In genomic region chr10:131909929-131910328, GRCh38 we compare ENCODE assay signal across 27 cellular contexts.
"Had no signal": no experiment of that assay in that cellular context is flagged by ENCODE, and none has a peak within 500 bp of the region (broad histone marks: within the 10 kb centered on the region; RNA-seq: fewer than 3 reads in every experiment).

No MANE protein-coding gene starts in this region.

- H3K9ac ChIP-seq: neural progenitor cell had no signal

- DNase-seq: activated CD4-positive, alpha-beta T cell treated with anti-CD3 and anti-CD28 coated beads for 48 hours; activated CD4-positive, alpha-beta T cell treated with anti-CD3 and anti-CD28 coated beads, Interleukin-2, amount 50 U/mL, for 48 hours; activated CD8-positive, alpha-beta memory T cell treated with anti-CD3 and anti-CD28 coated beads for 24 hours; activated gamma-delta T cell; activated naive CD8-positive, alpha-beta T cell treated with anti-CD3 and anti-CD28 coated beads, Interleukin-2, amount 10 ng/mL, durations not matched to agents 7 days and 5 days; amniotic stem cell; brain microvascular endothelial cell; effector CD8-positive, alpha-beta T cell; heart left ventricle; hypothalamus; immature natural killer cell; midbrain; natural killer cell; occipital lobe; posterior cingulate gyrus; right cardiac atrium; stimulated activated CD4-positive, alpha-beta T cell treated with anti-CD3 and anti-CD28 coated beads, Interleukin-4, amount 100 ng/mL, for 1 hour; stimulated activated naive CD8-positive, alpha-beta T cell treated with anti-CD3 and anti-CD28 coated beads, Interleukin-15, Interleukin-2, amounts not matched to agents 100 U/mL and 50 U/mL, for 24 hours; T-helper 9 cell; transverse colon; WERI-Rb-1 had no signal

- H2AFZ ChIP-seq: neural progenitor cell had no signal

- H3K36me3 ChIP-seq: brain microvascular endothelial cell, neural progenitor cell, transverse colon had no signal

- H3K4me1 ChIP-seq: neural progenitor cell had no signal

- H3K4me3 ChIP-seq: heart left ventricle, neural progenitor cell, SK-N-MC, testis, transverse colon had no signal

- H3K9me3 ChIP-seq: heart left ventricle, testis, transverse colon had no signal

- H3K4me3 Mint-ChIP-seq: activated naive CD8-positive, alpha-beta T cell treated with anti-CD3 and anti-CD28 coated beads, Interleukin-2, amount 10 ng/mL, durations not matched to agents 7 days and 5 days; immature natural killer cell; memory B cell; natural killer cell; neural progenitor cell; T-helper 1 cell treated with Interleukin-12 subunit alpha and Interleukin-12 subunit beta and Interleukin-4 antibody, amounts not matched to agents 30 μg/mL and 1 μg/mL, for 36 hours had no signal

- H3K4me2 ChIP-seq: neural progenitor cell had no signal

- H3K36me3 Mint-ChIP-seq: natural killer cell had no signal

- ATAC-seq: activated CD4-positive, CD25-positive, alpha-beta regulatory T cell treated with anti-CD3 and anti-CD28 coated beads, Interleukin-2, amount 50 U/mL, for 24 hours; stimulated activated naive CD8-positive, alpha-beta T cell treated with anti-CD3 and anti-CD28 coated beads, Interleukin-15, Interleukin-2, amounts not matched to agents 100 U/mL and 50 U/mL, for 24 hours had no signal

- H3K27ac ChIP-seq: brain microvascular endothelial cell, heart left ventricle, neural progenitor cell, SK-N-MC, transverse colon, WERI-Rb-1 had no signal

- H3K27me3 Mint-ChIP-seq: activated naive CD8-positive, alpha-beta T cell treated with anti-CD3 and anti-CD28 coated beads, Interleukin-2, amount 10 ng/mL, durations not matched to agents 7 days and 5 days; memory B cell had no signal

- H3K27ac Mint-ChIP-seq: activated naive CD8-positive, alpha-beta T cell treated with anti-CD3 and anti-CD28 coated beads, Interleukin-2, amount 10 ng/mL, durations not matched to agents 7 days and 5 days; memory B cell; neural progenitor cell; T-helper 1 cell treated with Interleukin-12 subunit alpha and Interleukin-12 subunit beta and Interleukin-4 antibody, amounts not matched to agents 30 μg/mL and 1 μg/mL, for 36 hours had no signal

- H3K27me3 ChIP-seq: brain microvascular endothelial cell, heart left ventricle, neural progenitor cell, testis, transverse colon had no signal

- H3K9me3 Mint-ChIP-seq: immature natural killer cell, natural killer cell, neural progenitor cell had no signal
